ENCODE assay signal across 5 cellular contexts in the genomic region with DNA sequence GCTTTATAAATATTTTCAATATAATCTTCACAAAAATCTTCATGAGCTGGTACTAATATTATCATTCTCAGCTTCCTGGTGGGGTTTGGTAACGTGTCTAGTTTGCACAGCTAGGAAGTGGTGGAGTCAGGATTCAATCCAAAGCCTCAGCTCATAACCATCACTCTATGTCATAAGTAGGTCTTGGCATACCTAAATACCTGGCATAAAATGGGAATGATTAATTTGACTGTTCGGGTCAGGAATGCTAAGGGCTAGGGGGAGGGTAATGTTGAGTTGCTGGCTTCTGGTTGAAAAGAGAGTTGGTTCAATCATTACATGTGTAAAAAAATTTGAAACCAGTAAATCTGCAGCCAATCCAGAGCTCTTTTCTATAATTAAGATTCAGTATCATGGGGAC. TPM values are rescaled to one million over a fixed set of nuclear protein-coding genes. Genes with fewer than 3 reads are reported as not detected.
"Had no signal": no experiment of that assay in that cellular context is flagged by ENCODE, and none has a peak within 500 bp of the region (broad histone marks: within the 10 kb centered on the region; RNA-seq: fewer than 3 reads in every experiment).

No MANE protein-coding gene starts in this region.

- ATAC-seq: GM23338, K562 had no signal

- H3K9me3 Mint-ChIP-seq: GM23338, H9 had no signal

- H2AFZ ChIP-seq: GM23338 had no signal

- H3K4me3 Mint-ChIP-seq: GM23338, H9 had no signal

- H3K27ac Mint-ChIP-seq: GM23338, H9 had no signal

- DNase-seq: H9, HCEC 1CT, IMR-90 had no signal

- H3K4me2 ChIP-seq: GM23338 had no signal

- H3K4me3 ChIP-seq: GM23338, K562 had no signal

RNA-seq across cellular contexts. Expression of a gene that starts 5.6 kb away (rescaled TPM):
- total RNA-seq: IMR-90 had no signal
- polyA plus RNA-seq: IMR-90 had no signal
